Comparison of ENCODE assay signal across 22 cellular contexts in the genomic region with DNA sequence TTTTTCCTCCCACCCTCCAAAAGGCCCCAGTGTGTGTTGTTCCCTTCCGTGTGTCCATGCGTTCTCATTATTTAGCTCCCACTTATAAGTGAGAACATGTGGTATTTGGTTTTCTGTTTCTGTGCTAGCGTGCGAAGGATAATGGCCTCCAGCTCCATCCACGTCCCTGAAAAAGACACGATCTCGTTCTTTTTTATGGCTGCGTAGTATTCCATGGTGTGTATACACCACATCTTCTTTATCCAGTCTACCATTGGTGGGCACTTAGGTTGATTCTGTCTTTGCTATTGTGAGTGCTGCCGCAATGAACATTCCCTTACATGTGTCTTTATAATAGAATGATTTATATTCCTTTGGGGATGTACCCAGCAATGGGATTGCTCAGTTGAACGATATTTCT.
"Had no signal": no experiment of that assay in that cellular context is flagged by ENCODE, and none has a peak within 500 bp of the region (broad histone marks: within the 10 kb centered on the region; RNA-seq: fewer than 3 reads in every experiment).

No MANE protein-coding gene starts in this region.

- H3K36me3 ChIP-seq: colonic mucosa, gastrocnemius medialis, neutrophil, ovary, prostate gland, stomach, transverse colon had no signal

- DNase-seq: activated CD4-positive, alpha-beta T cell treated with anti-CD3 and anti-CD28 coated beads, Interleukin-2, amount 50 U/mL, for 1 hour; activated CD8-positive, alpha-beta memory T cell treated with anti-CD3 and anti-CD28 coated beads for 24 hours; activated effector memory CD4-positive, alpha-beta T cell treated with anti-CD3 and anti-CD28 coated beads, Interleukin-2, amount 50 U/mL, for 16 hours; activated naive CD4-positive, alpha-beta T cell treated with anti-CD3 and anti-CD28 coated beads, Interleukin-2, amount 10 ng/mL, durations not matched to agents 7 days and 5 days; activated T-cell treated with anti-CD3 and anti-CD28 coated beads, Interleukin-2, amount 50 U/mL, for 48 hours; amygdala; colonic mucosa; dorsolateral prefrontal cortex; effector memory CD8-positive, alpha-beta T cell; gastrocnemius medialis; head of caudate nucleus; hypothalamus; ovary; stimulated activated CD4-positive, alpha-beta T cell treated with anti-CD3 and anti-CD28 coated beads, Interleukin-4, amount 100 ng/mL, for 24 hours; stomach; T-cell; transverse colon had no signal

- H3K9me3 ChIP-seq: colonic mucosa, gastrocnemius medialis, neutrophil, ovary, prostate gland, stomach, transverse colon had no signal

- H3K36me3 Mint-ChIP-seq: activated naive CD4-positive, alpha-beta T cell treated with anti-CD3 and anti-CD28 coated beads, Interleukin-2, amount 10 ng/mL, durations not matched to agents 7 days and 5 days; natural killer cell treated with Interleukin-12 subunit alpha and Interleukin-12 subunit beta and Interleukin-15 and Interleukin-18, amount 100 ng/mL, for 72 hours had no signal

- H3K4me3 ChIP-seq: colonic mucosa, dorsolateral prefrontal cortex, gastrocnemius medialis, ovary, prostate gland, stomach, transverse colon had no signal

- H3K9me3 Mint-ChIP-seq: activated naive CD4-positive, alpha-beta T cell treated with anti-CD3 and anti-CD28 coated beads, Interleukin-2, amount 10 ng/mL, durations not matched to agents 7 days and 5 days; effector memory CD8-positive, alpha-beta T cell; natural killer cell treated with Interleukin-12 subunit alpha and Interleukin-12 subunit beta and Interleukin-15 and Interleukin-18, amount 100 ng/mL, for 72 hours had no signal

- H3K27ac Mint-ChIP-seq: activated naive CD4-positive, alpha-beta T cell treated with anti-CD3 and anti-CD28 coated beads, Interleukin-2, amount 10 ng/mL, durations not matched to agents 7 days and 5 days; effector memory CD8-positive, alpha-beta T cell; natural killer cell treated with Interleukin-12 subunit alpha and Interleukin-12 subunit beta and Interleukin-15 and Interleukin-18, amount 100 ng/mL, for 72 hours; T-cell had no signal

- H3K4me1 ChIP-seq: colonic mucosa had no signal

- ATAC-seq: activated CD4-positive, CD25-positive, alpha-beta regulatory T cell treated with anti-CD3 and anti-CD28 coated beads, Interleukin-2, amount 50 U/mL, for 24 hours; effector memory CD8-positive, alpha-beta T cell; esophagus mucosa; gastrocnemius medialis; natural killer cell treated with Interleukin-12 subunit alpha and Interleukin-12 subunit beta and Interleukin-15 and Interleukin-18, amount 100 ng/mL, for 72 hours; T-cell had no signal

- H3K27ac ChIP-seq: colonic mucosa, dorsolateral prefrontal cortex, neutrophil, ovary, transverse colon had no signal

- H3K4me3 Mint-ChIP-seq: activated naive CD4-positive, alpha-beta T cell treated with anti-CD3 and anti-CD28 coated beads, Interleukin-2, amount 10 ng/mL, durations not matched to agents 7 days and 5 days; effector memory CD8-positive, alpha-beta T cell; natural killer cell treated with Interleukin-12 subunit alpha and Interleukin-12 subunit beta and Interleukin-15 and Interleukin-18, amount 100 ng/mL, for 72 hours; T-cell had no signal

- H3K27me3 ChIP-seq: colonic mucosa, gastrocnemius medialis, ovary, stomach, transverse colon had no signal
